In genomic region chr17:29176500-29177351, GRCh38 we compare ENCODE assay signal across 8 cellular contexts. TPM values are rescaled to one million over a fixed set of nuclear protein-coding genes. Genes with fewer than 3 reads are reported as not detected.
DNase-seq lines count a peak whose midpoint lies in the region; ATAC-seq, FAIRE-seq and TF ChIP-seq lines count a peak whose summit lies in the region.

No MANE protein-coding gene starts in this region.

- no peak for TF ChIP-seq POLR2A in H54 (IDR thresholded peaks at IDR 0.05; ENCODE audit: low read depth, low read length)

- H3K4me1 Mint-ChIP-seq in activated B cell treated with CpG ODN at 0.5 μM for 24 hours: peaks cover 13% of the 10 kb centered on the region

- peaks cover 5% of the 10 kb centered on the region for H3K27me3 Mint-ChIP-seq in activated B cell treated with CpG ODN at 0.5 μM for 24 hours

- H3K9me3 Mint-ChIP-seq in activated B cell treated with CpG ODN at 0.5 μM for 24 hours: no peaks in the 10 kb centered on the region

- H3K9ac ChIP-seq in BLaER1 treated with 17β-estradiol and CSF1 and Interleukin-3, amounts not matched to agents 10 nM and 100 nM: peak overlapping the region; percentile 70 to 85 (median 81)

- intact Hi-C loops in activated B cell treated with CpG ODN at 0.5 μM for 24 hours (cut with micrococcal nuclease): loop anchor here (1.0 kb wide), 1 partner anchor 19 kb away; no protein-coding TSS in a partner anchor

- peak overlapping the region; percentile 49 to 83 (median 78); a peak in 21 of 22 replicates for H3K27ac ChIP-seq in BLaER1 treated with 17β-estradiol and CSF1 and Interleukin-3, amounts not matched to agents 10 nM and 100 nM

- 0 out of 22 replicates have a peak, but pooled peaks cover 0 to 7% (median 0%) of the 10 kb centered on the region in 11 experiments for H3K36me3 ChIP-seq in BLaER1 treated with 17β-estradiol and CSF1 and Interleukin-3, amounts not matched to agents 10 nM and 100 nM

- H3K4me1 ChIP-seq in BLaER1 treated with 17β-estradiol and CSF1 and Interleukin-3, amounts not matched to agents 10 nM and 100 nM: peaks cover 49 to 62% (median 56%) of the 10 kb centered on the region in 10 experiments

- no peaks in the 10 kb centered on the region for H3K9me3 ChIP-seq in BLaER1 treated with 17β-estradiol and CSF1 and Interleukin-3, amounts not matched to agents 10 nM and 100 nM (replicated peaks in 1 of 11)

- ATAC-seq in activated B cell treated with CpG ODN at 0.5 μM for 24 hours (ENCODE audit: low read depth) (peak; percentile 45), left lobe of liver (peak; percentile 45), GM21367 (IDR thresholded peaks at IDR 0.05; ENCODE audit: unreplicated experiment) (no peak)

- peak overlapping the region; percentile 55 to 73 (median 62) for H3K4me3 ChIP-seq in BLaER1 treated with 17β-estradiol and CSF1 and Interleukin-3, amounts not matched to agents 10 nM and 100 nM

- POLR2A ChIA-PET in activated B cell treated with CpG ODN at 0.5 μM for 24 hours (lab: Charles Lee): interaction anchor here (0.6 to 6.0 kb wide), 8 partner anchors 11 to 354 kb away, joined by 3 to 63 read pairs (median 5); partner anchors contain the start of gene NUFIP2

- H4K20me1 ChIP-seq in BLaER1 treated with 17β-estradiol and CSF1 and Interleukin-3, amounts not matched to agents 10 nM and 100 nM: peaks cover 0 to 26% (median 10%) of the 10 kb centered on the region in 11 experiments; a peak in 8 of 22 replicates

- FAIRE-seq in H54 (lab: Jason Lieb, UNC): no peak

- H3K4me3 Mint-ChIP-seq in activated B cell treated with CpG ODN at 0.5 μM for 24 hours: peak overlapping the region; percentile 82

- peak overlapping the region; percentile 86 to 100 (median 99) for H3K4me2 ChIP-seq in BLaER1 treated with 17β-estradiol and CSF1 and Interleukin-3, amounts not matched to agents 10 nM and 100 nM

- H3K36me3 Mint-ChIP-seq in activated B cell treated with CpG ODN at 0.5 μM for 24 hours (ENCODE audit: low read depth): no peaks in the 10 kb centered on the region

- peak overlapping the region; percentile 46 for H3K27ac Mint-ChIP-seq in activated B cell treated with CpG ODN at 0.5 μM for 24 hours

- CTCF ChIA-PET in activated B cell treated with CpG ODN at 0.5 μM for 24 hours (lab: Charles Lee): interaction anchor here (1.0 to 11.9 kb wide), 4 partner anchors 19 to 61 kb away, joined by 3 to 201 read pairs (median 23); no protein-coding TSS in a partner anchor

- H3K27me3 ChIP-seq in BLaER1 treated with 17β-estradiol and CSF1 and Interleukin-3, amounts not matched to agents 10 nM and 100 nM: no peaks in the 10 kb centered on the region; a peak in 1 of 22 replicates

- TF ChIP-seq CTCF in activated B cell treated with CpG ODN at 0.5 μM for 24 hours (IDR thresholded peaks at IDR 0.05): no peak

- DNase-seq in H54 (ENCODE audit: insufficient read length, low spot score) (peak; percentile 80), NCI-H2107 treated with DMSO at 0.1 percent for 48 hours (lab: John Stamatoyannopoulos, UW; ENCODE audit: unreplicated experiment) (peak; percentile 78), activated B cell treated with CpG ODN at 0.5 μM for 24 hours (peak; percentile 55), cerebellar cortex (ENCODE audit: low spot score) (peak; percentile 49), left lobe of liver (ENCODE audit: low spot score) (peak; percentile 93)
- DNase-seq in stimulated activated CD4-positive, alpha-beta T cell treated with anti-CD3 and anti-CD28 coated beads, Interleukin-4, amount 100 ng/mL, for 4 hours: peak; percentile 57 to 61

RNA-seq across cellular contexts. Expression of gene MYO18A, which starts 3.5 kb away (rescaled TPM):
- total RNA-seq in activated B cell treated with CpG ODN at 0.5 μM for 24 hours (67.8 and 79.8 TPM in 2 replicates), left lobe of liver (109 TPM)
